In the genomic region with DNA sequence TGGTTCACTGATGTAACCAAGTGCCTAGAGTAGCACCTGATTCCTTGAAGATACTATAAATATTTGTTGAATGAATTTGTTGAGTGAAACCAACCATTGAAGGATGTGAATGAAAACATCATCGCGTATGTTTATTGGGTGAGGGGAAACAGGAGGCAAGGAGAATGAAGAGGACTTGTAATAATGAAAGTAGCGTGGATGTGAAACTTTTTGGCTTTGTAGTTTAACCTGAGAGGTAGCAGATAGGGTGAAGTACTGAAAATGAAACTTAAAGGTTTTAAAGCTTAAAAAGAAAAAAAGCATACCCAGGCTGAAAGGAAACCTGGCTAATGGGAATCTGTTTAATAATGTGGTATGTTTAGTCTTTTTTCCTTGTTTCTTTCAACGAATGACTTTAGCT, we compare ENCODE assay signal across 10 cellular contexts. TPM values are rescaled to one million over a fixed set of nuclear protein-coding genes. Genes with fewer than 3 reads are reported as not detected.
A peak's percentile ranks its signal among the peaks of the same experiment; 100 is the strongest.
DNase-seq lines count a peak whose midpoint lies in the region; ATAC-seq and TF ChIP-seq lines count a peak whose summit lies in the region.
"Had no signal": no experiment of that assay in that cellular context is flagged by ENCODE, and none has a peak within 500 bp of the region (broad histone marks: within the 10 kb centered on the region; RNA-seq: fewer than 3 reads in every experiment).

No MANE protein-coding gene starts in this region.

- peak overlapping the region; percentile 64 for H3K27ac Mint-ChIP-seq in activated T-helper 1 cell treated with anti-CD3 and anti-CD28 coated beads, Interleukin-12 subunit alpha, Interleukin-12 subunit beta, Interleukin-2, Interleukin-4 antibody, amounts not matched to agents 30 ng/mL and 10 ng/mL and 1 ng/mL, durations not matched to agents 14 hours and 24 hours and 36 hours
- H3K27ac Mint-ChIP-seq in osteocyte (ENCODE audit: unreplicated experiment), result no peak overlapping the region
- H3K27ac Mint-ChIP-seq in chondrocyte (ENCODE audit: unreplicated experiment), result no peak overlapping the region

- intact Hi-C loops in activated T-helper 1 cell treated with anti-CD3 and anti-CD28 coated beads, Interleukin-12 subunit alpha, Interleukin-12 subunit beta, Interleukin-2, Interleukin-4 antibody, amounts not matched to agents 30 ng/mL and 10 ng/mL and 1 ng/mL, durations not matched to agents 14 hours and 24 hours and 36 hours (cut with micrococcal nuclease), result loop anchor here (1.0 to 10.0 kb wide), 8 partner anchors 15 to 347 kb away; partner anchors contain the start of gene CUL2
- intact Hi-C loops in Right ventricle myocardium inferior (cut with DNase I), result no loop called here

- H3K36me3 Mint-ChIP-seq in activated T-helper 1 cell treated with anti-CD3 and anti-CD28 coated beads, Interleukin-12 subunit alpha, Interleukin-12 subunit beta, Interleukin-2, Interleukin-4 antibody, amounts not matched to agents 30 ng/mL and 10 ng/mL and 1 ng/mL, durations not matched to agents 14 hours and 24 hours and 36 hours (ENCODE audit: low read depth), result peaks cover 10% of the 10 kb centered on the region
- H3K36me3 Mint-ChIP-seq in osteocyte (ENCODE audit: unreplicated experiment) (no peaks in the 10 kb centered on the region), chondrocyte (ENCODE audit: low read depth) (no peaks in the 10 kb centered on the region)

- ATAC-seq in GM19372 (IDR thresholded peaks at IDR 0.05; ENCODE audit: low read depth, unreplicated experiment) (peak; percentile 70), HG03060 (IDR thresholded peaks at IDR 0.05; ENCODE audit: low read depth, unreplicated experiment) (peak; percentile 57), Right ventricle myocardium inferior (no peak)

- POLR2A ChIA-PET in GM10248 (lab: Yijun Ruan, JAX), result interaction anchor here (1.0 kb wide), 1 partner anchor 215 kb away, joined by 3 read pairs; the partner anchor contains the start of gene CREM

- H3K27me3 Mint-ChIP-seq in activated T-helper 1 cell treated with anti-CD3 and anti-CD28 coated beads, Interleukin-12 subunit alpha, Interleukin-12 subunit beta, Interleukin-2, Interleukin-4 antibody, amounts not matched to agents 30 ng/mL and 10 ng/mL and 1 ng/mL, durations not matched to agents 14 hours and 24 hours and 36 hours (ENCODE audit: insufficient read depth), result no peaks in the 10 kb centered on the region
- H3K27me3 Mint-ChIP-seq in osteocyte (ENCODE audit: unreplicated experiment) (no peaks in the 10 kb centered on the region), chondrocyte (ENCODE audit: low read depth) (no peaks in the 10 kb centered on the region)

- H3K4me3 Mint-ChIP-seq in activated T-helper 1 cell treated with anti-CD3 and anti-CD28 coated beads, Interleukin-12 subunit alpha, Interleukin-12 subunit beta, Interleukin-2, Interleukin-4 antibody, amounts not matched to agents 30 ng/mL and 10 ng/mL and 1 ng/mL, durations not matched to agents 14 hours and 24 hours and 36 hours, result peak overlapping the region; percentile 25
- no peak overlapping the region for H3K4me3 Mint-ChIP-seq in osteocyte (ENCODE audit: unreplicated experiment)
- H3K4me3 Mint-ChIP-seq in chondrocyte (ENCODE audit: unreplicated experiment), result no peak overlapping the region

- peaks cover 72% of the 10 kb centered on the region for H3K4me1 Mint-ChIP-seq in activated T-helper 1 cell treated with anti-CD3 and anti-CD28 coated beads, Interleukin-12 subunit alpha, Interleukin-12 subunit beta, Interleukin-2, Interleukin-4 antibody, amounts not matched to agents 30 ng/mL and 10 ng/mL and 1 ng/mL, durations not matched to agents 14 hours and 24 hours and 36 hours (ENCODE audit: low read depth)
- H3K4me1 Mint-ChIP-seq in osteocyte (ENCODE audit: unreplicated experiment) (peaks cover 47% of the 10 kb centered on the region), chondrocyte (ENCODE audit: low read depth) (peaks cover 52% of the 10 kb centered on the region)

- no peaks in the 10 kb centered on the region for H3K9me3 Mint-ChIP-seq in activated T-helper 1 cell treated with anti-CD3 and anti-CD28 coated beads, Interleukin-12 subunit alpha, Interleukin-12 subunit beta, Interleukin-2, Interleukin-4 antibody, amounts not matched to agents 30 ng/mL and 10 ng/mL and 1 ng/mL, durations not matched to agents 14 hours and 24 hours and 36 hours
- H3K9me3 Mint-ChIP-seq in osteocyte (ENCODE audit: unreplicated experiment) (no peaks in the 10 kb centered on the region), chondrocyte (ENCODE audit: low read depth) (no peaks in the 10 kb centered on the region)

- CTCF ChIA-PET in GM10248 (lab: Yijun Ruan, JAX), result interaction anchor here (0.9 to 1.3 kb wide), 4 partner anchors 9 to 215 kb away, joined by 3 to 6 read pairs (median 3); no protein-coding TSS in a partner anchor

- peak; percentile 70 for DNase-seq in GM10248 (ENCODE audit: extremely low spot score)
- no peak for DNase-seq in activated T-helper 1 cell treated with anti-CD3 and anti-CD28 coated beads, Interleukin-12 subunit alpha, Interleukin-12 subunit beta, Interleukin-2, Interleukin-4 antibody, amounts not matched to agents 30 ng/mL and 10 ng/mL and 1 ng/mL, durations not matched to agents 14 hours and 24 hours and 36 hours (ENCODE audit: low spot score)
- DNase-seq in osteocyte (ENCODE audit: extremely low spot score, unreplicated experiment), result no peak
- DNase-seq in chondrocyte (ENCODE audit: low spot score), result no peak
- no peak for DNase-seq in Right ventricle myocardium inferior (ENCODE audit: missing footprints)
- no peak for DNase-seq in activated CD8-positive, alpha-beta memory T cell treated with anti-CD3 and anti-CD28 coated beads for 24 hours
- DNase-seq: midbrain, NCI-H1048 had no signal

- TF ChIP-seq CTCF in GM10248 (IDR thresholded peaks at IDR 0.05; ENCODE audit: control extremely low read depth, extremely low read depth, low read depth, missing control alignments), result no peak
- no peak for TF ChIP-seq CTCF in osteocyte (IDR thresholded peaks at IDR 0.05)
- TF ChIP-seq CTCF in chondrocyte (IDR thresholded peaks at IDR 0.05), result no peak

RNA-seq across cellular contexts. Expression of gene CCNY, which starts 5.2 kb away (rescaled TPM):
- 56.5 and 71.0 TPM in 2 replicates for total RNA-seq in activated T-helper 1 cell treated with anti-CD3 and anti-CD28 coated beads, Interleukin-12 subunit alpha, Interleukin-12 subunit beta, Interleukin-2, Interleukin-4 antibody, amounts not matched to agents 30 ng/mL and 10 ng/mL and 1 ng/mL, durations not matched to agents 14 hours and 24 hours and 36 hours
- total RNA-seq in osteocyte (72.0 and 76.4 TPM in 2 replicates), chondrocyte (68.7 to 76.0 TPM (median 74.6 TPM) in 3 replicates), Right ventricle myocardium inferior (91.8 TPM)
